ENCODE assay signal across 1 cellular context in the genomic region with DNA sequence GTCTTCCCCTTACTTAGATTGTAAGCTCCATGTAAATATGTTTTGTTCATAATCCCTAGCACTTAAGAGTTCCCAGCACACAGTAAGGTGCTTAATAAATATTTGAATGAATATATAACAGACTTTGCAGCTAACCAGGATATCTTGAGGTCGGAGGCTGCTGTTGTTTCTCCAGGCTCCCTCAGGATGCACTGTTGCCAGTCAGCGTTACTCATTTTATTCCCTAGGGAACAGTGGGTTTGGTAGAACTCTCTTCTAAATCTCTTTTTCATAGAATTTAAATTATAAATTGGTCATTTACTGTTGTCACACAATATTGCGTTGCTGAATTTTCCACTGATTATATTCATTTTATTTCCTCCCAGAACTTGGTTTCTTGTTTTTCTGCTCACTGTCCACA.
TF ChIP-seq lines count a peak whose summit lies in the region.

No MANE protein-coding gene starts in this region.

TF ChIP-seq in GM23338, 12 proteins besides CTCF, POLR2A, EP300 and RAD21 (continued from another document):
- TF ChIP-seq, protein P1, sequence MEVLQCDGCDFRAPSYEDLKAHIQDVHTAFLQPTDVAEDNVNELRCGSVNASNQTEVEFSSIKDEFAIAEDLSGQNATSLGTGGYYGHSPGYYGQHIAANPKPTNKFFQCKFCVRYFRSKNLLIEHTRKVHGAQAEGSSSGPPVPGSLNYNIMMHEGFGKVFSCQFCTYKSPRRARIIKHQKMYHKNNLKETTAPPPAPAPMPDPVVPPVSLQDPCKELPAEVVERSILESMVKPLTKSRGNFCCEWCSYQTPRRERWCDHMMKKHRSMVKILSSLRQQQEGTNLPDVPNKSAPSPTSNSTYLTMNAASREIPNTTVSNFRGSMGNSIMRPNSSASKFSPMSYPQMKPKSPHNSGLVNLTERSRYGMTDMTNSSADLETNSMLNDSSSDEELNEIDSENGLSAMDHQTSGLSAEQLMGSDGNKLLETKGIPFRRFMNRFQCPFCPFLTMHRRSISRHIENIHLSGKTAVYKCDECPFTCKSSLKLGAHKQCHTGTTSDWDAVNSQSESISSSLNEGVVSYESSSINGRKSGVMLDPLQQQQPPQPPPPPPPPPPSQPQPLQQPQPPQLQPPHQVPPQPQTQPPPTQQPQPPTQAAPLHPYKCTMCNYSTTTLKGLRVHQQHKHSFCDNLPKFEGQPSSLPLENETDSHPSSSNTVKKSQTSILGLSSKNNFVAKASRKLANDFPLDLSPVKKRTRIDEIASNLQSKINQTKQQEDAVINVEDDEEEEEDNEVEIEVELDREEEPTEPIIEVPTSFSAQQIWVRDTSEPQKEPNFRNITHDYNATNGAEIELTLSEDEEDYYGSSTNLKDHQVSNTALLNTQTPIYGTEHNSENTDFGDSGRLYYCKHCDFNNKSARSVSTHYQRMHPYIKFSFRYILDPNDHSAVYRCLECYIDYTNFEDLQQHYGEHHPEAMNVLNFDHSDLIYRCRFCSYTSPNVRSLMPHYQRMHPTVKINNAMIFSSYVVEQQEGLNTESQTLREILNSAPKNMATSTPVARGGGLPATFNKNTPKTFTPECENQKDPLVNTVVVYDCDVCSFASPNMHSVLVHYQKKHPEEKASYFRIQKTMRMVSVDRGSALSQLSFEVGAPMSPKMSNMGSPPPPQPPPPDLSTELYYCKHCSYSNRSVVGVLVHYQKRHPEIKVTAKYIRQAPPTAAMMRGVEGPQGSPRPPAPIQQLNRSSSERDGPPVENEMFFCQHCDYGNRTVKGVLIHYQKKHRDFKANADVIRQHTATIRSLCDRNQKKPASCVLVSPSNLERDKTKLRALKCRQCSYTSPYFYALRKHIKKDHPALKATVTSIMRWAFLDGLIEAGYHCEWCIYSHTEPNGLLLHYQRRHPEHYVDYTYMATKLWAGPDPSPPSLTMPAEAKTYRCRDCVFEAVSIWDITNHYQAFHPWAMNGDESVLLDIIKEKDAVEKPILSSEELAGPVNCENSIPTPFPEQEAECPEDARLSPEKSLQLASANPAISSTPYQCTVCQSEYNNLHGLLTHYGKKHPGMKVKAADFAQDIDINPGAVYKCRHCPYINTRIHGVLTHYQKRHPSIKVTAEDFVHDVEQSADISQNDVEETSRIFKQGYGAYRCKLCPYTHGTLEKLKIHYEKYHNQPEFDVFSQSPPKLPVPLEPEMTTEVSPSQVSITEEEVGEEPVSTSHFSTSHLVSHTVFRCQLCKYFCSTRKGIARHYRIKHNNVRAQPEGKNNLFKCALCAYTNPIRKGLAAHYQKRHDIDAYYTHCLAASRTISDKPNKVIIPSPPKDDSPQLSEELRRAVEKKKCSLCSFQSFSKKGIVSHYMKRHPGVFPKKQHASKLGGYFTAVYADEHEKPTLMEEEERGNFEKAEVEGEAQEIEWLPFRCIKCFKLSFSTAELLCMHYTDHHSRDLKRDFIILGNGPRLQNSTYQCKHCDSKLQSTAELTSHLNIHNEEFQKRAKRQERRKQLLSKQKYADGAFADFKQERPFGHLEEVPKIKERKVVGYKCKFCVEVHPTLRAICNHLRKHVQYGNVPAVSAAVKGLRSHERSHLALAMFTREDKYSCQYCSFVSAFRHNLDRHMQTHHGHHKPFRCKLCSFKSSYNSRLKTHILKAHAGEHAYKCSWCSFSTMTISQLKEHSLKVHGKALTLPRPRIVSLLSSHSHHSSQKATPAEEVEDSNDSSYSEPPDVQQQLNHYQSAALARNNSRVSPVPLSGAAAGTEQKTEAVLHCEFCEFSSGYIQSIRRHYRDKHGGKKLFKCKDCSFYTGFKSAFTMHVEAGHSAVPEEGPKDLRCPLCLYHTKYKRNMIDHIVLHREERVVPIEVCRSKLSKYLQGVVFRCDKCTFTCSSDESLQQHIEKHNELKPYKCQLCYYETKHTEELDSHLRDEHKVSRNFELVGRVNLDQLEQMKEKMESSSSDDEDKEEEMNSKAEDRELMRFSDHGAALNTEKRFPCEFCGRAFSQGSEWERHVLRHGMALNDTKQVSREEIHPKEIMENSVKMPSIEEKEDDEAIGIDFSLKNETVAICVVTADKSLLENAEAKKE (CRISPR knock-in tag; IDR thresholded peaks at IDR 0.05) = no peak
- no peak for TF ChIP-seq STAT1 (IDR thresholded peaks at IDR 0.05; ENCODE audit: unreplicated experiment)
